In genomic region chr19:1876494-1877279, GRCh38 we compare ENCODE assay signal across 8 cellular contexts. TPM values are rescaled to one million over a fixed set of nuclear protein-coding genes. Genes with fewer than 3 reads are reported as not detected.
DNase-seq lines count a peak whose midpoint lies in the region; ATAC-seq and TF ChIP-seq lines count a peak whose summit lies in the region.
"Not testable (repeated sequence)": the region's sequence is repeated elsewhere in the genome, so short reads cannot be mapped to it uniquely, and the experiment has no call there.

No MANE protein-coding gene starts in this region.

- peak overlapping the region; percentile 82 for H3K4me3 ChIP-seq in CD8-positive, alpha-beta T cell (ENCODE audit: low read depth, low read length)
- H3K4me3 ChIP-seq in H7 (ENCODE audit: insufficient read depth, low read depth, low read length) (peak overlapping the region; percentile 100), LNCaP clone FGC (ENCODE audit: low read depth, low read length) (peak overlapping the region; percentile 99), right cardiac atrium (ENCODE audit: low read length) (peak overlapping the region; percentile 18), stomach (peak overlapping the region; percentile 82 to 97 (median 89))

- H3K4me1 ChIP-seq in CD8-positive, alpha-beta T cell (ENCODE audit: insufficient read depth, low read length): peaks cover 42% of the 10 kb centered on the region
- not testable (repeated sequence) for H3K4me1 ChIP-seq in right cardiac atrium (ENCODE audit: control insufficient read depth, insufficient read depth, low read length)
- H3K4me1 ChIP-seq in stomach: peaks cover 49 to 68% (median 64%) of the 10 kb centered on the region in 4 donors

- peak overlapping the region; percentile 98 for H3K27ac Mint-ChIP-seq in CD8-positive, alpha-beta T cell
- peak overlapping the region; percentile 90 for H3K27ac Mint-ChIP-seq in activated CD8-positive, alpha-beta T cell treated with anti-CD3 and anti-CD28 coated beads for 36 hours
- H3K27ac Mint-ChIP-seq in natural killer cell: peak overlapping the region; percentile 97 to 98

- not testable (repeated sequence) for TF ChIP-seq POLR2A in stomach (IDR thresholded peaks at IDR 0.05)

- peak in 2 of 7 experiments; percentile 37 to 48 for DNase-seq in CD8-positive, alpha-beta T cell
- not testable (repeated sequence) for DNase-seq in H7; LNCaP clone FGC (ENCODE audit: low read depth); activated CD8-positive, alpha-beta T cell treated with anti-CD3 and anti-CD28 coated beads for 36 hours; natural killer cell; stomach
- DNase-seq in right cardiac atrium: peak in 2 of 3 donors; percentile 65 to 67

- not testable (repeated sequence) for H3K9me3 Mint-ChIP-seq in CD8-positive, alpha-beta T cell; activated CD8-positive, alpha-beta T cell treated with anti-CD3 and anti-CD28 coated beads for 36 hours; natural killer cell

- not testable (repeated sequence) for TF ChIP-seq EP300 in stomach (IDR thresholded peaks at IDR 0.05)

- POLR2A ChIA-PET in CD8-positive, alpha-beta T cell (lab: Charles Lee): interaction anchor here (0.7 to 2.9 kb wide), 8 partner anchors 9 to 31 kb away, joined by 3 to 16 read pairs (median 5); partner anchors contain the start of gene ABHD17A
- POLR2A ChIA-PET in activated CD8-positive, alpha-beta T cell treated with anti-CD3 and anti-CD28 coated beads for 36 hours (lab: Charles Lee): interaction anchor here (0.6 to 3.2 kb wide), 7 partner anchors 8 to 360 kb away, joined by 3 to 39 read pairs (median 4); partner anchors contain the start of gene ABHD17A

- CTCF ChIA-PET in CD8-positive, alpha-beta T cell (lab: Charles Lee): interaction anchor here (0.7 to 0.9 kb wide), 2 partner anchors 12 to 50 kb away, joined by 3 read pairs; no protein-coding TSS in a partner anchor
- CTCF ChIA-PET in activated CD8-positive, alpha-beta T cell treated with anti-CD3 and anti-CD28 coated beads for 36 hours (lab: Charles Lee): interaction anchor here (1.3 to 2.6 kb wide), 3 partner anchors 19 to 186 kb away, joined by 3 to 7 read pairs (median 5); no protein-coding TSS in a partner anchor

- H3K9me3 ChIP-seq in CD8-positive, alpha-beta T cell (ENCODE audit: low read length); right cardiac atrium (ENCODE audit: control insufficient read depth, low read length); stomach: not testable (repeated sequence)

- peak; percentile 8 for ATAC-seq in CD8-positive, alpha-beta T cell
- peak; percentile 21 for ATAC-seq in activated CD8-positive, alpha-beta T cell treated with anti-CD3 and anti-CD28 coated beads for 36 hours
- peak; percentile 4 to 9 for ATAC-seq in right cardiac atrium
- peak; percentile 6 to 15 (median 11) for ATAC-seq in natural killer cell

- H3K27me3 ChIP-seq in CD8-positive, alpha-beta T cell (ENCODE audit: insufficient read depth, low read length); H7 (ENCODE audit: control insufficient read depth, insufficient read depth, low read length); right cardiac atrium (ENCODE audit: control insufficient read depth, insufficient read depth); stomach: not testable (repeated sequence)

- WGBS in right cardiac atrium: 31% methylated on average over 48 of the region's 53 CpGs
- WGBS in stomach, 5 donors: 15 to 27% (median 25%) methylated on average over 23 to 44 of the region's 53 CpGs

- peaks cover 30% of the 10 kb centered on the region for H3K36me3 Mint-ChIP-seq in CD8-positive, alpha-beta T cell
- peaks cover 26% of the 10 kb centered on the region for H3K36me3 Mint-ChIP-seq in activated CD8-positive, alpha-beta T cell treated with anti-CD3 and anti-CD28 coated beads for 36 hours (ENCODE audit: low read depth)
- H3K36me3 Mint-ChIP-seq in natural killer cell: not testable (repeated sequence)

- not testable (repeated sequence) for H3K27me3 Mint-ChIP-seq in CD8-positive, alpha-beta T cell (ENCODE audit: low read depth); activated CD8-positive, alpha-beta T cell treated with anti-CD3 and anti-CD28 coated beads for 36 hours; natural killer cell (ENCODE audit: low read depth in 2 of 2)

- peaks cover 33% of the 10 kb centered on the region for H3K4me1 Mint-ChIP-seq in CD8-positive, alpha-beta T cell (ENCODE audit: low read depth)
- H3K4me1 Mint-ChIP-seq in activated CD8-positive, alpha-beta T cell treated with anti-CD3 and anti-CD28 coated beads for 36 hours (ENCODE audit: low read depth): peaks cover 31% of the 10 kb centered on the region
- peaks cover 44 to 45% of the 10 kb centered on the region in 2 donors for H3K4me1 Mint-ChIP-seq in natural killer cell

- H3K36me3 ChIP-seq in CD8-positive, alpha-beta T cell (ENCODE audit: insufficient read depth, low read length); H7 (replicated peaks; ENCODE audit: control insufficient read depth, insufficient read depth, low read length): not testable (repeated sequence)
- peaks cover 0 to 36% (median 21%) of the 10 kb centered on the region in 4 donors for H3K36me3 ChIP-seq in stomach

- not testable (repeated sequence) for TF ChIP-seq CTCF in CD8-positive, alpha-beta T cell (IDR thresholded peaks at IDR 0.05); LNCaP clone FGC (IDR thresholded peaks at IDR 0.05; ENCODE audit: control insufficient read depth, extremely low read depth, insufficient read depth); activated CD8-positive, alpha-beta T cell treated with anti-CD3 and anti-CD28 coated beads for 36 hours (IDR thresholded peaks at IDR 0.05); natural killer cell (IDR thresholded peaks at IDR 0.05); stomach (IDR thresholded peaks at IDR 0.05)

- peak overlapping the region; percentile 90 for H3K27ac ChIP-seq in CD8-positive, alpha-beta T cell (ENCODE audit: low read depth, low read length)
- H3K27ac ChIP-seq in cingulate gyrus (ENCODE audit: low read depth, low read length): peak overlapping the region; percentile 93
- peak overlapping the region; percentile 59 for H3K27ac ChIP-seq in right cardiac atrium (ENCODE audit: low read length)
- peak overlapping the region; percentile 95 to 98 (median 96) for H3K27ac ChIP-seq in stomach

- intact Hi-C loops in CD8-positive, alpha-beta T cell (cut with DNase I, micrococcal nuclease): loop anchor here (1.0 kb wide), 3 partner anchors 9 to 29 kb away; partner anchors contain the start of genes ADAT3 (in 2 of the 2), SCAMP4 (in 2 of the 2) and ABHD17A (in 1 of the 2)
- intact Hi-C loops in activated CD8-positive, alpha-beta T cell treated with anti-CD3 and anti-CD28 coated beads for 36 hours (cut with micrococcal nuclease); right cardiac atrium (cut with DNase I); stomach (cut with DNase I; ENCODE audit: low total_unique reads): not testable (repeated sequence)
- intact Hi-C loops in natural killer cell (cut with micrococcal nuclease): loop anchor here (1.0 kb wide), 2 partner anchors 8 to 12 kb away; no protein-coding TSS in a partner anchor

- peak overlapping the region; percentile 99 for H3K4me3 Mint-ChIP-seq in CD8-positive, alpha-beta T cell
- H3K4me3 Mint-ChIP-seq in activated CD8-positive, alpha-beta T cell treated with anti-CD3 and anti-CD28 coated beads for 36 hours: peak overlapping the region; percentile 99
- H3K4me3 Mint-ChIP-seq in natural killer cell: peak overlapping the region; percentile 97

RNA-seq across cellular contexts. Expression of gene ABHD17A, which starts 8.6 kb away (rescaled TPM):
- total RNA-seq in CD8-positive, alpha-beta T cell: 100 to 1,000 TPM; 204 TPM
- total RNA-seq in H7 (2014; rRNA removed; shearing (Covaris generic)): 87.0 and 134 TPM in 2 replicates
- total RNA-seq in activated CD8-positive, alpha-beta T cell treated with anti-CD3 and anti-CD28 coated beads for 36 hours: 100 to 1,000 TPM; 112 to 113 TPM
- total RNA-seq in right cardiac atrium (10 to 100 TPM; 64.4 to 71.3 (median 68.3) TPM), natural killer cell (100 to 1,000 TPM; 554 to 652 (median 608) TPM), stomach (100 to 1,000 TPM in 1 of 5 donors, 10 to 100 TPM in 4; 25.7 to 177 (median 33.0) TPM)
- polyA plus RNA-seq in right cardiac atrium (96.0 TPM), stomach (10 to 100 TPM; 73.0 to 76.3 (median 75.5) TPM)

RNA-seq across cellular contexts. Expression of gene KLF16, which starts 13.3 kb away (rescaled TPM):
- 10 to 100 TPM; 85.7 to 88.7 TPM for total RNA-seq in CD8-positive, alpha-beta T cell
- 20.5 and 21.2 TPM in 2 replicates for total RNA-seq in H7 (2014; rRNA removed; shearing (Covaris generic))
- 10 to 100 TPM; 25.6 to 27.7 TPM for total RNA-seq in activated CD8-positive, alpha-beta T cell treated with anti-CD3 and anti-CD28 coated beads for 36 hours
- total RNA-seq in right cardiac atrium: 10 to 100 TPM in 1 of 4 donors, 1 to 10 TPM in 3; 6.4 to 11.1 (median 7.3) TPM
- 4.5 TPM for polyA plus RNA-seq in right cardiac atrium
- 10 to 100 TPM; 29.1 to 38.4 (median 34.8) TPM for total RNA-seq in natural killer cell
- 10 to 100 TPM in 2 of 5 donors, 1 to 10 TPM in 2, not detected in 1; 3.5 to 31.9 (median 15.8) TPM for total RNA-seq in stomach
- polyA plus RNA-seq in stomach: 1 to 10 TPM; 5.0 to 7.6 (median 6.6) TPM

RNA-seq across cellular contexts. Expression of gene REXO1, which starts 28.4 kb away (rescaled TPM):
- total RNA-seq in CD8-positive, alpha-beta T cell: 100 to 1,000 TPM; 143 to 152 TPM
- 19.8 and 21.9 TPM in 2 replicates for total RNA-seq in H7 (2014; rRNA removed; shearing (Covaris generic))
- total RNA-seq in activated CD8-positive, alpha-beta T cell treated with anti-CD3 and anti-CD28 coated beads for 36 hours: 10 to 100 TPM; 43.4 to 46.8 TPM
- total RNA-seq in right cardiac atrium: 10 to 100 TPM; 12.8 to 22.1 (median 17.4) TPM
- 15.3 TPM for polyA plus RNA-seq in right cardiac atrium
- total RNA-seq in natural killer cell: 10 to 100 TPM; 90.7 to 91.7 (median 91.5) TPM
- 100 to 1,000 TPM in 1 of 5 donors, 10 to 100 TPM in 4; 10.1 to 164 (median 25.7) TPM for total RNA-seq in stomach
- polyA plus RNA-seq in stomach: 10 to 100 TPM; 10.1 to 15.5 (median 15.2) TPM

RNA-seq across cellular contexts. Expression of gene ADAT3, which starts 28.5 kb away (rescaled TPM):
- total RNA-seq in CD8-positive, alpha-beta T cell: 1 to 10 TPM; 6.4 to 7.3 TPM
- total RNA-seq in H7 (2014; rRNA removed; shearing (Covaris generic)): 10.0 and 12.7 TPM in 2 replicates
- total RNA-seq in activated CD8-positive, alpha-beta T cell treated with anti-CD3 and anti-CD28 coated beads for 36 hours: 1 to 10 TPM; 5.3 to 6.7 TPM
- total RNA-seq in right cardiac atrium (1 to 10 TPM; 1.2 to 2.7 (median 2.0) TPM), natural killer cell (10 to 100 TPM; 13.0 to 20.9 (median 13.1) TPM), stomach (10 to 100 TPM in 3 of 5 donors, 1 to 10 TPM in 2; 4.2 to 75.9 (median 18.3) TPM)
- polyA plus RNA-seq in right cardiac atrium (1.8 TPM), stomach (1 to 10 TPM; 5.5 to 6.7 (median 6.0) TPM)

RNA-seq across cellular contexts. Expression of gene SCAMP4, which starts 28.5 kb away (rescaled TPM):
- total RNA-seq in CD8-positive, alpha-beta T cell: 10 to 100 TPM; 18.5 to 19.2 TPM
- 33.4 and 35.7 TPM in 2 replicates for total RNA-seq in H7 (2014; rRNA removed; shearing (Covaris generic))
- 10 to 100 TPM; 23.1 to 25.1 TPM for total RNA-seq in activated CD8-positive, alpha-beta T cell treated with anti-CD3 and anti-CD28 coated beads for 36 hours
- total RNA-seq in right cardiac atrium (10 to 100 TPM; 18.4 to 19.9 (median 18.9) TPM), natural killer cell (10 to 100 TPM; 43.1 to 53.7 (median 46.9) TPM), stomach (10 to 100 TPM; 10.7 to 77.6 (median 17.9) TPM)
- polyA plus RNA-seq in right cardiac atrium (16.1 TPM), stomach (10 to 100 TPM in 2 of 3 donors, 1 to 10 TPM in 1; 7.8 to 23.9 (median 19.4) TPM)

Comparison
In these comparisons a context has a peak if more than half of its experiments do, and no peak if none do; other contexts are left out.
1. H3K4me3 ChIP-seq: peak in every context shown above with its lines; median percentile 100 in H7; 99 in LNCaP clone FGC; 89 in stomach; 82 in CD8-positive, alpha-beta T cell; 18 in right cardiac atrium.